ENCODE assay signal across 18 cellular contexts in genomic region chr17:58498177-58498828, GRCh38. TPM values are rescaled to one million over a fixed set of nuclear protein-coding genes. Genes with fewer than 3 reads are reported as not detected.
"Had no signal": no experiment of that assay in that cellular context is flagged by ENCODE, and none has a peak within 500 bp of the region (broad histone marks: within the 10 kb centered on the region; RNA-seq: fewer than 3 reads in every experiment).

No MANE protein-coding gene starts in this region.

- ATAC-seq: gastroesophageal sphincter, lower lobe of right lung, psoas muscle had no signal

- H3K4me1 Mint-ChIP-seq: mesothelial cell of epicardium, nephron progenitor cell had no signal

- H3K4me1 ChIP-seq: esophagus squamous epithelium, gastroesophageal sphincter, left ventricle myocardium inferior, lower lobe of right lung, psoas muscle, right lobe of liver had no signal

- H3K27ac Mint-ChIP-seq: dendritic cell treated with granulocyte-macrophage colony-stimulating factor and Interleukin-4, amounts not matched to agents 40 ng/mL and 50 ng/mL, for 4 days; memory B cell; mesothelial cell of epicardium; nephron progenitor cell had no signal

- H3K4me3 ChIP-seq: esophagus squamous epithelium, gastroesophageal sphincter, left ventricle myocardium inferior, lower lobe of right lung, psoas muscle, right lobe of liver had no signal

- H3K27ac ChIP-seq: esophagus squamous epithelium, gastroesophageal sphincter, left ventricle myocardium inferior, lower lobe of right lung, psoas muscle, right lobe of liver had no signal

- H3K4me3 Mint-ChIP-seq: dendritic cell treated with granulocyte-macrophage colony-stimulating factor and Interleukin-4, amounts not matched to agents 40 ng/mL and 50 ng/mL, for 4 days; memory B cell; mesothelial cell of epicardium; nephron progenitor cell had no signal

- H3K9me3 Mint-ChIP-seq: dendritic cell treated with granulocyte-macrophage colony-stimulating factor and Interleukin-4, amounts not matched to agents 40 ng/mL and 50 ng/mL, for 4 days; memory B cell; mesothelial cell of epicardium; nephron progenitor cell had no signal

- H3K9me3 ChIP-seq: esophagus squamous epithelium, gastroesophageal sphincter, left ventricle myocardium inferior, lower lobe of right lung, psoas muscle, right lobe of liver had no signal

- H3K27me3 Mint-ChIP-seq: dendritic cell treated with granulocyte-macrophage colony-stimulating factor and Interleukin-4, amounts not matched to agents 40 ng/mL and 50 ng/mL, for 4 days; memory B cell had no signal

- DNase-seq: esophagus squamous epithelium; foreskin fibroblast; glutamatergic neuron; left ventricle myocardium inferior; lower lobe of right lung; nephron progenitor cell; psoas muscle; retina; right lobe of liver; stimulated activated CD4-positive, alpha-beta T cell treated with anti-CD3 and anti-CD28 coated beads, Interleukin-15, amount 100 ng/mL, for 24 hours; stimulated activated CD4-positive, alpha-beta T cell treated with anti-CD3 and anti-CD28 coated beads, Interleukin-1b, Interleukin-23, amount 100 ng/mL, for 48 hours; stimulated activated CD4-positive, alpha-beta T cell treated with anti-CD3 and anti-CD28 coated beads, Interleukin-4, amount 100 ng/mL, for 4 hours; stimulated activated naive CD4-positive, alpha-beta T cell treated with Interleukin-2 at 50 U/mL for 16 hours; trophoblast cell had no signal

- H3K27me3 ChIP-seq: esophagus squamous epithelium, gastroesophageal sphincter, right lobe of liver had no signal

RNA-seq across cellular contexts. Expression of gene HSF5, which starts 10.1 kb away (rescaled TPM):
- total RNA-seq: left ventricle myocardium inferior, psoas muscle had no signal
- polyA plus RNA-seq: psoas muscle had no signal
